In the genomic region with DNA sequence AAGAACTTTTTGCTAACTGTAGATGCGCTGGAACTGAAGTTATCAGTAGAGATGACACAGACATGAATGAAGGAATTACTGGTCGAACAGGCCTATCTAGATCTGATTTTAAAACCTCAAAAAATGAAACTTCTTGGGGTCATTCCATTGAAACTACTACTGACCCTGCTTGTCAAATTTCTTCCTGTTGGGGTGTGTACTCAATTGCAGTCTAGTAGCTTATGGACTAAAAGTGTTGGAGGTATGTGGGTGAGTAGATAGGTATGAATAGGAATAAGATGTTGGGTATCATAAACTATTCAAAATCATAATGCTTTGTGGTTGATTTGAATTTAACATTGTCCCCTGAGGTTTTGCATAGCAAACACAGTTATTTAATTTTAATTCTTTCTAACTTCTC, we compare ENCODE assay signal across 25 cellular contexts.
"Had no signal": no experiment of that assay in that cellular context is flagged by ENCODE, and none has a peak within 500 bp of the region (broad histone marks: within the 10 kb centered on the region; RNA-seq: fewer than 3 reads in every experiment).

No MANE protein-coding gene starts in this region.

- H3K27ac Mint-ChIP-seq: stimulated activated naive B cell treated with anti-CD40 and anti-IgM and Interleukin-4, amounts not matched to agents 10 μg/mL and 1 μg/mL and 100 μg/mL, for 72 hours had no signal

- H3K36me3 ChIP-seq: left lung, lower lobe of right lung, pancreas, prostate gland, stomach, thyroid gland, transverse colon, upper lobe of right lung had no signal

- H3K9me3 ChIP-seq: left lung, lower lobe of right lung, pancreas, prostate gland, stomach, testis, thyroid gland, transverse colon, upper lobe of right lung had no signal

- H3K27me3 ChIP-seq: left lung, pancreas, stomach, testis, thyroid gland, transverse colon, upper lobe of right lung had no signal

- H3K4me3 Mint-ChIP-seq: naive thymus-derived CD8-positive, alpha-beta T cell; stimulated activated naive B cell treated with anti-CD40 and anti-IgM and Interleukin-4, amounts not matched to agents 10 μg/mL and 1 μg/mL and 100 μg/mL, for 72 hours had no signal

- H3K27ac ChIP-seq: left lung, lower lobe of right lung, pancreas, prostate gland, skin epidermis, stomach, testis, thyroid gland, upper lobe of right lung had no signal

- H3K4me1 Mint-ChIP-seq: stimulated activated naive B cell treated with anti-CD40 and anti-IgM and Interleukin-4, amounts not matched to agents 10 μg/mL and 1 μg/mL and 100 μg/mL, for 72 hours had no signal

- DNase-seq: hippocampal formation; kidney; left colon; left lung; lower lobe of right lung; mammary epithelial cell; mesenchymal stem cell; naive thymus-derived CD8-positive, alpha-beta T cell; pancreas; retina; right cardiac atrium; stimulated activated CD4-positive, alpha-beta T cell treated with anti-CD3 and anti-CD28 coated beads, Interleukin-12 subunit alpha, Interleukin-12 subunit beta, amount 100 ng/mL, for 4 hours; stimulated activated CD4-positive, alpha-beta T cell treated with anti-CD3 and anti-CD28 coated beads, Interleukin-15, amount 100 ng/mL, for 24 hours; stimulated activated CD4-positive, alpha-beta T cell treated with anti-CD3 and anti-CD28 coated beads, Interleukin-2, amount 100 ng/mL, for 24 hours; stimulated activated CD4-positive, alpha-beta T cell treated with anti-CD3 and anti-CD28 coated beads, Interleukin-4, amount 100 ng/mL, for 1 hour; stimulated activated naive B cell treated with anti-CD40 and anti-IgM and Interleukin-4, amounts not matched to agents 10 μg/mL and 1 μg/mL and 100 μg/mL, for 72 hours; stimulated activated naive CD8-positive, alpha-beta T cell treated with anti-CD3 and anti-CD28 coated beads, Interleukin-15, Interleukin-2, amounts not matched to agents 100 U/mL and 50 U/mL, for 24 hours; stomach; testis; thyroid gland; transverse colon; upper lobe of right lung had no signal

- H3K27me3 Mint-ChIP-seq: naive thymus-derived CD8-positive, alpha-beta T cell; stimulated activated naive B cell treated with anti-CD40 and anti-IgM and Interleukin-4, amounts not matched to agents 10 μg/mL and 1 μg/mL and 100 μg/mL, for 72 hours had no signal

- H3K4me3 ChIP-seq: left lung, lower lobe of right lung, pancreas, prostate gland, skin epidermis, stomach, testis, thyroid gland, transverse colon, upper lobe of right lung had no signal

- H3K36me3 Mint-ChIP-seq: naive thymus-derived CD8-positive, alpha-beta T cell; stimulated activated naive B cell treated with anti-CD40 and anti-IgM and Interleukin-4, amounts not matched to agents 10 μg/mL and 1 μg/mL and 100 μg/mL, for 72 hours had no signal

- ATAC-seq: left lung; lower lobe of right lung; naive thymus-derived CD8-positive, alpha-beta T cell; pancreas; right cardiac atrium; sciatic nerve; stimulated activated naive B cell treated with anti-CD40 and anti-IgM and Interleukin-4, amounts not matched to agents 10 μg/mL and 1 μg/mL and 100 μg/mL, for 72 hours; stimulated activated naive CD8-positive, alpha-beta T cell treated with anti-CD3 and anti-CD28 coated beads, Interleukin-15, Interleukin-2, amounts not matched to agents 100 U/mL and 50 U/mL, for 24 hours; upper lobe of right lung had no signal

- H3K4me1 ChIP-seq: lower lobe of right lung had no signal

- H3K9me3 Mint-ChIP-seq: naive thymus-derived CD8-positive, alpha-beta T cell; stimulated activated naive B cell treated with anti-CD40 and anti-IgM and Interleukin-4, amounts not matched to agents 10 μg/mL and 1 μg/mL and 100 μg/mL, for 72 hours had no signal
